ENCODE assay signal across 8 cellular contexts in the genomic region with DNA sequence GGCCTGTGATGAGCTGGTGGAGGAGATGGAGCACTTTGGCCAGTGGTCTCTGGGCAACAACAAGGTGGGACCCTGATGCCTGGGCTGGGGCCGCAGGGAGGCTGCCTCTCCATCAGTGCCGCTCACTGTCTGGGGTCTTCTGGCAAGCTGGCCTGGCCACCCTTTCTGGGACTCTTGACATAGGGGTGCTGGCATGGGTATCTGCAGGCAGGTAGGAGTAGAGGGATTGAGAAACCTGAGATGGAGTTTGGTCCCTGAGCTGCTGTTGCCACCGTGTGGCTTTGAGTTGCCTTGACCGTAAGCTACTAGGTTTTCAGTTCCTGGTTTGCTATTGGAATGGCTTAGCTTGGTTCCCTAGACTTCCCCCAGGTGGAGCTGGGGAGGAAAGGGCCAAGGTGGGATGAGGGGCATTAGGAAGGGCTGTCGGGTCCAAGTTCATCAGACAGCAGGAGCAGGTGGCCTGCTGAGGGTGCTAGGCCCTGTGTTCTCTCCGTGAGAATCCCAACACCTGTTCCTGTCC. TPM values are rescaled to one million over a fixed set of nuclear protein-coding genes. Genes with fewer than 3 reads are reported as not detected.
DNase-seq lines count a peak whose midpoint lies in the region; ATAC-seq and TF ChIP-seq lines count a peak whose summit lies in the region.

No MANE protein-coding gene starts in this region.

- no peaks in the 10 kb centered on the region for H3K27me3 Mint-ChIP-seq in HFFc6 (ENCODE audit: insufficient read depth)

- peaks cover 0 to 56% (median 15%) of the 10 kb centered on the region in 4 donors for H3K36me3 ChIP-seq in right lobe of liver
- peaks cover 44 to 61% of the 10 kb centered on the region in 2 donors for H3K36me3 ChIP-seq in ascending aorta

- no peak overlapping the region for H3K27ac ChIP-seq in right lobe of liver
- H3K27ac ChIP-seq in ascending aorta = no peak overlapping the region

- no peaks in the 10 kb centered on the region for H3K9me3 Mint-ChIP-seq in HFFc6

- H3K4me3 Mint-ChIP-seq in HFFc6 = no peak overlapping the region

- no peaks in the 10 kb centered on the region for H3K27me3 ChIP-seq in right lobe of liver
- no peaks in the 10 kb centered on the region for H3K27me3 ChIP-seq in ascending aorta

- 26% methylated on average over 4 of the region's 6 CpGs for WGBS in right lobe of liver (ENCODE audit: insufficient coverage, low coverage, low lambda C conversion rate, missing lambda C conversion rate)

- H3K4me1 ChIP-seq in right lobe of liver = no peaks in the 10 kb centered on the region
- no peaks in the 10 kb centered on the region for H3K4me1 ChIP-seq in ascending aorta

- no peaks in the 10 kb centered on the region for H3K9me3 ChIP-seq in right lobe of liver
- H3K9me3 ChIP-seq in ascending aorta = no peaks in the 10 kb centered on the region

- DNase-seq in COR-L47 (lab: John Stamatoyannopoulos, UW) = peak; percentile 65
- DNase-seq in HFFc6 = no peak
- DNase-seq in NCI-H82 (lab: John Stamatoyannopoulos, UW) = peak; percentile 88
- peak; percentile 41 to 57 for DNase-seq in cardiac fibroblast (ENCODE audit: low read depth in 2 of 2)
- peak in 1 of 3 donors; percentile 65 for DNase-seq in right lobe of liver
- DNase-seq in T1000 (lab: John Stamatoyannopoulos, UW) = no peak
- DNase-seq in ascending aorta (ENCODE audit: low spot score in 2 of 2) = no peak

- ATAC-seq in right lobe of liver (peak; percentile 92 to 98 (median 96)), GM18519 (IDR thresholded peaks at IDR 0.05; ENCODE audit: low FRiP score, unreplicated experiment) (no peak)

- intact Hi-C loops in right lobe of liver (cut with DNase I) = loop anchor here (5.0 to 10.0 kb wide), 3 partner anchors 52 to 132 kb away; no protein-coding TSS in a partner anchor
- intact Hi-C loops in ascending aorta (cut with DNase I) = loop anchor here (1.0 kb wide), 1 partner anchor 129 kb away; no protein-coding TSS in a partner anchor

- H3K4me3 ChIP-seq in cardiac fibroblast (replicated peaks in 1 of 2; ENCODE audit: low read depth in 2 of 2, low read length in 2 of 2) (no peak overlapping the region), right lobe of liver (no peak overlapping the region), ascending aorta (no peak overlapping the region)

- TF ChIP-seq CTCF in HFFc6 (IDR thresholded peaks at IDR 0.05) = peak; percentile 37; the same call in 1 of the 2 replicates
- TF ChIP-seq CTCF in cardiac fibroblast (IDR thresholded peaks at IDR 0.05; ENCODE audit: low read depth, low read length) = peak; percentile 39
- peak; percentile 70 to 78 (median 72) for TF ChIP-seq CTCF in right lobe of liver (IDR thresholded peaks at IDR 0.05)
- peak in 1 of 3 experiments; percentile 41 for TF ChIP-seq CTCF in ascending aorta (IDR thresholded peaks at IDR 0.05)

- H3K36me3 Mint-ChIP-seq in HFFc6 (ENCODE audit: low read depth) = peaks cover 8% of the 10 kb centered on the region

- H3K4me1 Mint-ChIP-seq in HFFc6 (ENCODE audit: low read depth) = no peaks in the 10 kb centered on the region

- no peak overlapping the region for H3K27ac Mint-ChIP-seq in HFFc6

- no peak for TF ChIP-seq POLR2A in right lobe of liver (IDR thresholded peaks at IDR 0.05)

RNA-seq across cellular contexts. Expression of a gene that starts 13.2 kb away (rescaled TPM):
- total RNA-seq in HFFc6 (2021; fragmentation: NEBNext Ultra II Directional; extraction: Animal tissue kit (Norgen Biotek cat#: 25700)) = 100 to 1,000 TPM in 4 of 6 experiments, 10 to 100 TPM in 2; 92.8 to 112 (median 101) TPM
- total RNA-seq in right lobe of liver = 10 to 100 TPM; 46.2 to 64.0 (median 61.7) TPM
- total RNA-seq in ascending aorta = 85.6 TPM

RNA-seq across cellular contexts. Expression of a gene that starts 32.6 kb away (rescaled TPM):
- 100 to 1,000 TPM; 294 to 438 (median 315) TPM for total RNA-seq in HFFc6 (2021; fragmentation: NEBNext Ultra II Directional; extraction: Animal tissue kit (Norgen Biotek cat#: 25700))
- 100 to 1,000 TPM in 2 of 6 experiments, 10 to 100 TPM in 4; 70.2 to 119 (median 93.8) TPM for total RNA-seq in right lobe of liver
- total RNA-seq in ascending aorta = 79.9 TPM

RNA-seq across cellular contexts. Expression of a gene that starts 40.9 kb away (rescaled TPM):
- total RNA-seq in HFFc6 (2021; fragmentation: NEBNext Ultra II Directional; extraction: Animal tissue kit (Norgen Biotek cat#: 25700)) = 10 to 100 TPM; 59.0 to 74.3 (median 66.5) TPM
- total RNA-seq in right lobe of liver (10 to 100 TPM; 33.5 to 75.1 (median 43.0) TPM), ascending aorta (206 TPM)

RNA-seq across cellular contexts. Expression of a gene that starts 52.2 kb away (rescaled TPM):
- total RNA-seq in HFFc6 (2021; fragmentation: NEBNext Ultra II Directional; extraction: Animal tissue kit (Norgen Biotek cat#: 25700)) = 10 to 100 TPM in 5 of 6 experiments, 1 to 10 TPM in 1; 9.9 to 14.8 (median 12.6) TPM
- 10 to 100 TPM in 5 of 6 experiments, 1 to 10 TPM in 1; 7.6 to 19.7 (median 12.1) TPM for total RNA-seq in right lobe of liver
- 51.5 TPM for total RNA-seq in ascending aorta

Comparison
In these comparisons a context has a peak if more than half of its experiments do, and no peak if none do; other contexts are left out.
1. DNase-seq: peak in COR-L47 (single experiment), NCI-H82 (single experiment) and cardiac fibroblast (2 of 2); none in HFFc6 (single experiment), T1000 (single experiment) and ascending aorta (0 of 2).